ENCODE assay signal across 2 cellular contexts in genomic region chr20:34263468-34263867, GRCh38.
TF ChIP-seq lines count a peak whose summit lies in the region.

No MANE protein-coding gene starts in this region.

TF ChIP-seq in HEK293, 187 proteins besides CTCF, POLR2A, EP300 and RAD21:
- peak; percentile 97 for TF ChIP-seq ZNF133 (tag by site-specific recombination; IDR thresholded peaks at IDR 0.05)

TF ChIP-seq in HepG2, 621 proteins besides CTCF, POLR2A, EP300 and RAD21:
- TF ChIP-seq CHD4 (IDR thresholded peaks at IDR 0.05; ENCODE audit: borderline replicate concordance, low read length), result 0 out of 2 replicates have a peak, but pooled peaks have one; percentile 56
- TF ChIP-seq ZSCAN31 (CRISPR knock-in tag; IDR thresholded peaks at IDR 0.05; ENCODE audit: low read depth), result 0 out of 2 replicates have a peak, but pooled peaks have one; percentile 3
- TF ChIP-seq ZC3H13 (CRISPR knock-in tag; IDR thresholded peaks at IDR 0.05), result 0 out of 2 replicates have a peak, but pooled peaks have one; percentile 5
